In the genomic region with DNA sequence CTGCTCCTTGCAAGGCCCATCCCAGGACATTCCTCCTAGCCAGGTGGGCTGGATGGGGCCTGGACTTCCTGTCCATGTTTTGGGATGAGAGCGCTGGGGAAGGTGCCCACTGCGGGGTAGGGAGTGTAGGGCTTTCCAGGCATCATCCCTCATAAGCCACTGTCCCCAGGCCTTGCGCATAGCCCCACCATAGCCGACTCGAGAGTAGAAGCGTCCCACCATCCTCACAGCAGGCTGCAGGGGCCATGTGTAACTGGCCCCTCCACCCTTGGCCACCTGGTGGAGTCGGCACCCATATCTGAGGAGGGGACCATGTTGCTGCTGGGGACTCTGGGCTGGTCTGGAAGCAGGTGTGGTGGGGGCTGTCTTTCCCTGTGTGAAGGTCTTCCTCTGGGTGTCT, we compare ENCODE assay signal across 10 cellular contexts. TPM values are rescaled to one million over a fixed set of nuclear protein-coding genes. Genes with fewer than 3 reads are reported as not detected.
DNase-seq lines count a peak whose midpoint lies in the region; ATAC-seq and TF ChIP-seq lines count a peak whose summit lies in the region.
"Had no signal": no experiment of that assay in that cellular context is flagged by ENCODE, and none has a peak within 500 bp of the region (broad histone marks: within the 10 kb centered on the region; RNA-seq: fewer than 3 reads in every experiment).

No MANE protein-coding gene starts in this region.

- peaks cover 0 to 19% (median 10%) of the 10 kb centered on the region in 4 donors for H3K36me3 ChIP-seq in stomach

- no peak for TF ChIP-seq EP300 in stomach (IDR thresholded peaks at IDR 0.05)

- no peak for TF ChIP-seq CTCF in stomach (IDR thresholded peaks at IDR 0.05)

- H3K27me3 ChIP-seq in stomach: no peaks in the 10 kb centered on the region

- peak overlapping the region; percentile 100 for H3K27ac Mint-ChIP-seq in activated naive CD4-positive, alpha-beta T cell treated with anti-CD3 and anti-CD28 coated beads, Interleukin-2, amount 10 ng/mL, durations not matched to agents 7 days and 5 days
- H3K27ac Mint-ChIP-seq in activated naive CD4-positive, alpha-beta T cell treated with anti-CD3 and anti-CD28 coated beads for 36 hours: no peak overlapping the region
- H3K27ac Mint-ChIP-seq in activated CD4-positive, alpha-beta memory T cell treated with anti-CD3 and anti-CD28 coated beads, Interleukin-2, amount 10 ng/mL, durations not matched to agents 7 days and 5 days: no peak overlapping the region

- CTCF ChIA-PET in activated naive CD4-positive, alpha-beta T cell treated with anti-CD3 and anti-CD28 coated beads, Interleukin-2, amount 10 ng/mL, durations not matched to agents 7 days and 5 days (lab: Charles Lee): interaction anchor here (3.0 to 3.6 kb wide), 2 partner anchors 15 to 32 kb away, joined by 26 read pairs; no protein-coding TSS in a partner anchor
- CTCF ChIA-PET in activated naive CD4-positive, alpha-beta T cell treated with anti-CD3 and anti-CD28 coated beads for 36 hours (lab: Charles Lee): interaction anchor here (2.8 to 4.5 kb wide), 3 partner anchors 15 to 39 kb away, joined by 22 to 32 read pairs (median 25); no protein-coding TSS in a partner anchor
- CTCF ChIA-PET in activated CD4-positive, alpha-beta memory T cell treated with anti-CD3 and anti-CD28 coated beads, Interleukin-2, amount 10 ng/mL, durations not matched to agents 7 days and 5 days (lab: Charles Lee): interaction anchor here (2.1 to 3.9 kb wide), 5 partner anchors 8 to 40 kb away, joined by 20 to 42 read pairs (median 28); no protein-coding TSS in a partner anchor

- H3K4me1 ChIP-seq in stomach: peaks cover 47 to 100% (median 82%) of the 10 kb centered on the region in 4 donors

- intact Hi-C loops in activated naive CD4-positive, alpha-beta T cell treated with anti-CD3 and anti-CD28 coated beads for 36 hours (cut with micrococcal nuclease): no loop called here
- intact Hi-C loops in stomach (cut with DNase I; ENCODE audit: low total_unique reads): no loop called here

- WGBS in stomach, 5 donors: 77 to 88% (median 86%) methylated on average over 6 to 7 of the region's 7 CpGs

- H3K27me3 Mint-ChIP-seq in activated naive CD4-positive, alpha-beta T cell treated with anti-CD3 and anti-CD28 coated beads, Interleukin-2, amount 10 ng/mL, durations not matched to agents 7 days and 5 days: peaks cover 8% of the 10 kb centered on the region
- H3K27me3 Mint-ChIP-seq in activated naive CD4-positive, alpha-beta T cell treated with anti-CD3 and anti-CD28 coated beads for 36 hours (ENCODE audit: low read depth): no peaks in the 10 kb centered on the region
- peaks cover 2% of the 10 kb centered on the region for H3K27me3 Mint-ChIP-seq in activated CD4-positive, alpha-beta memory T cell treated with anti-CD3 and anti-CD28 coated beads, Interleukin-2, amount 10 ng/mL, durations not matched to agents 7 days and 5 days

- no peak overlapping the region for H3K4me3 Mint-ChIP-seq in activated naive CD4-positive, alpha-beta T cell treated with anti-CD3 and anti-CD28 coated beads, Interleukin-2, amount 10 ng/mL, durations not matched to agents 7 days and 5 days
- no peak overlapping the region for H3K4me3 Mint-ChIP-seq in activated naive CD4-positive, alpha-beta T cell treated with anti-CD3 and anti-CD28 coated beads for 36 hours
- peak overlapping the region; percentile 21 for H3K4me3 Mint-ChIP-seq in activated CD4-positive, alpha-beta memory T cell treated with anti-CD3 and anti-CD28 coated beads, Interleukin-2, amount 10 ng/mL, durations not matched to agents 7 days and 5 days

- H3K9me3 Mint-ChIP-seq in activated naive CD4-positive, alpha-beta T cell treated with anti-CD3 and anti-CD28 coated beads, Interleukin-2, amount 10 ng/mL, durations not matched to agents 7 days and 5 days: no peaks in the 10 kb centered on the region
- H3K9me3 Mint-ChIP-seq in activated naive CD4-positive, alpha-beta T cell treated with anti-CD3 and anti-CD28 coated beads for 36 hours: no peaks in the 10 kb centered on the region
- no peaks in the 10 kb centered on the region for H3K9me3 Mint-ChIP-seq in activated CD4-positive, alpha-beta memory T cell treated with anti-CD3 and anti-CD28 coated beads, Interleukin-2, amount 10 ng/mL, durations not matched to agents 7 days and 5 days

- peak overlapping the region in 4 of 5 donors; percentile 69 to 83 (median 76) for H3K27ac ChIP-seq in stomach

- H3K4me3 ChIP-seq in stomach: no peak overlapping the region

- H3K9me3 ChIP-seq in stomach: no peaks in the 10 kb centered on the region

- ATAC-seq in activated CD4-positive, CD25-positive, alpha-beta regulatory T cell treated with anti-CD3 and anti-CD28 coated beads, Interleukin-2, amount 50 U/mL, for 24 hours: no peak

- DNase-seq in activated naive CD4-positive, alpha-beta T cell treated with anti-CD3 and anti-CD28 coated beads, Interleukin-2, amount 10 ng/mL, durations not matched to agents 7 days and 5 days: no peak
- DNase-seq in activated naive CD4-positive, alpha-beta T cell treated with anti-CD3 and anti-CD28 coated beads for 36 hours: no peak
- DNase-seq in activated CD4-positive, alpha-beta memory T cell treated with anti-CD3 and anti-CD28 coated beads, Interleukin-2, amount 10 ng/mL, durations not matched to agents 7 days and 5 days: no peak
- DNase-seq in islet precursor cell: peak; percentile 59
- DNase-seq in stomach: no peak
- DNase-seq in activated CD4-positive, CD25-positive, alpha-beta regulatory T cell treated with anti-CD3 and anti-CD28 coated beads, Interleukin-2, amount 50 U/mL, for 72 hours: no peak
- DNase-seq in occipital lobe (lab: John Stamatoyannopoulos, UW): no peak
- DNase-seq: NCI-H1417 treated with DMSO at 0.1 percent for 48 hours; stimulated activated CD4-positive, alpha-beta T cell treated with anti-CD3 and anti-CD28 coated beads, Interleukin-2, amount 100 ng/mL, for 48 hours had no signal

- TF ChIP-seq POLR2A in stomach (IDR thresholded peaks at IDR 0.05): no peak

- peaks cover 92% of the 10 kb centered on the region for H3K4me1 Mint-ChIP-seq in activated naive CD4-positive, alpha-beta T cell treated with anti-CD3 and anti-CD28 coated beads, Interleukin-2, amount 10 ng/mL, durations not matched to agents 7 days and 5 days
- H3K4me1 Mint-ChIP-seq in activated naive CD4-positive, alpha-beta T cell treated with anti-CD3 and anti-CD28 coated beads for 36 hours (ENCODE audit: low read depth): peaks cover 93% of the 10 kb centered on the region
- H3K4me1 Mint-ChIP-seq in activated CD4-positive, alpha-beta memory T cell treated with anti-CD3 and anti-CD28 coated beads, Interleukin-2, amount 10 ng/mL, durations not matched to agents 7 days and 5 days: peaks cover 85% of the 10 kb centered on the region

- peaks cover 50% of the 10 kb centered on the region for H3K36me3 Mint-ChIP-seq in activated naive CD4-positive, alpha-beta T cell treated with anti-CD3 and anti-CD28 coated beads, Interleukin-2, amount 10 ng/mL, durations not matched to agents 7 days and 5 days
- peaks cover 13% of the 10 kb centered on the region for H3K36me3 Mint-ChIP-seq in activated naive CD4-positive, alpha-beta T cell treated with anti-CD3 and anti-CD28 coated beads for 36 hours (ENCODE audit: low read depth)
- peaks cover 35% of the 10 kb centered on the region for H3K36me3 Mint-ChIP-seq in activated CD4-positive, alpha-beta memory T cell treated with anti-CD3 and anti-CD28 coated beads, Interleukin-2, amount 10 ng/mL, durations not matched to agents 7 days and 5 days (ENCODE audit: low read depth)

- POLR2A ChIA-PET in activated CD4-positive, alpha-beta memory T cell treated with anti-CD3 and anti-CD28 coated beads, Interleukin-2, amount 10 ng/mL, durations not matched to agents 7 days and 5 days (lab: Charles Lee): interaction anchor here (0.6 to 13.5 kb wide), 4 partner anchors 6 to 40 kb away, joined by 3 to 252 read pairs (median 120); partner anchors contain the start of gene SH2B3

RNA-seq across cellular contexts. Expression of gene SH2B3, which starts 30.5 kb away (rescaled TPM):
- 10 to 100 TPM; 21.1 to 21.3 TPM for total RNA-seq in activated naive CD4-positive, alpha-beta T cell treated with anti-CD3 and anti-CD28 coated beads for 36 hours
- 10 to 100 TPM; 18.8 to 20.2 TPM for total RNA-seq in activated CD4-positive, alpha-beta memory T cell treated with anti-CD3 and anti-CD28 coated beads, Interleukin-2, amount 10 ng/mL, durations not matched to agents 7 days and 5 days
- total RNA-seq in stomach: 10 to 100 TPM in 2 of 5 donors, 1 to 10 TPM in 3; 5.3 to 21.7 (median 9.8) TPM
- 1 to 10 TPM; 2.5 to 8.1 (median 7.3) TPM for polyA plus RNA-seq in stomach
- 5.1 TPM for total RNA-seq in occipital lobe
